In the genomic region with DNA sequence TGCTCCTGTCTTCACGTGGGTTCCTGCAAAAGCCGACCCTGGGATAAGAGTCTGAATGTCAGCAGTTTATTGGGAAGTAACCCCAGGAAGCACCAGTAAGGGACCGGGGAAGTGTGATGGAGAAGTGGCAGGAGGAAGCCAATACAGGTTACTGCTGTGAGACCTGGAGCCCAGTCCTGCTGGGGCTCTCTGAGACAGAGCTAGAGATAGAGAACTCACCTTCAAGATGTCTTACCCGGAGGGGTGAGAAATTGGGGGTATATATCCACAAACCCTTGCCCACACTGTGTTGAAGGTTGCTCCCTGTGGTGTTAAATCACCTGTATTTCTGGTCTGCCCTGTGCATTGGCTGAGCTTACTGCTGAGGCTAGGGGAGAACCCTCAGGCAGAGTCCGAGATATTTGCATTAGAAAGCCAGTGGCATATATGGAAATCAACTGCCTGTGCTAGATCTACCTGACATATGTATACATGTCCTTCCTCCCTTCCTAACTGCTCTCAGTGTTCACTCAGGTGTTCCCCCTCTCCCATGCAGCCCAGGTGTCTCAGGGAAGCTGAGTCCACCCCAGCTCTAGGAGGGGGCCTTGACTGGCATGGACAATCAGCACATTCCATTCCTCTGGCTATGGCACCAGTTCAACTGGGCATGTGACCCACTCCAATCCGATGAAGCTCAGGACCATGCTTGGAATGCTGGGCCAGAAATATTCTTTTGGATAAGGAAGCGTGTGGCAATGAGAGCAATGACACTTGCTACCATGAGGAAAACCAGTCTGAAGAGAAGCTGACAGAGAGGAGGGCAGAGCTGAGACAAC, we compare ENCODE assay signal across 19 cellular contexts. TPM values are rescaled to one million over a fixed set of nuclear protein-coding genes. Genes with fewer than 3 reads are reported as not detected.
DNase-seq lines count a peak whose midpoint lies in the region; ATAC-seq and TF ChIP-seq lines count a peak whose summit lies in the region.
"Had no signal": no experiment of that assay in that cellular context is flagged by ENCODE, and none has a peak within 500 bp of the region (broad histone marks: within the 10 kb centered on the region; RNA-seq: fewer than 3 reads in every experiment).

No MANE protein-coding gene starts in this region.

- DNase-seq in GM23338 (ENCODE audit: low spot score), result no peak
- no peak for DNase-seq in RWPE2 (ENCODE audit: low spot score)
- no peak for DNase-seq in left cardiac atrium
- peak in 1 of 2 donors; percentile 64 for DNase-seq in trophoblast cell
- no peak for DNase-seq in CD4-positive, alpha-beta T cell
- DNase-seq in HAP-1 (ENCODE audit: low spot score in 2 of 2), result no peak
- DNase-seq in NCI-H2081 treated with DMSO at 0.1 percent for 48 hours (lab: John Stamatoyannopoulos, UW), result no peak
- DNase-seq: activated CD4-positive, alpha-beta T cell treated with anti-CD3 and anti-CD28 coated beads for 1 hour; CD8-positive, alpha-beta T cell; NCI-H1436 treated with DMSO at 0.1 percent for 48 hours; NCI-H2171 treated with DMSO at 0.1 percent for 48 hours; NCI-H82; PC-3; retina; T1000 had no signal

- no peak overlapping the region for H3K18ac ChIP-seq in trophoblast cell (ENCODE audit: low read length)

- no peak for TF ChIP-seq CTCF in GM23338 (conservative IDR thresholded peaks at IDR 0.05; ENCODE audit: low read depth in 2 of 2)
- TF ChIP-seq CTCF in RWPE2 (IDR thresholded peaks at IDR 0.05; ENCODE audit: poor library complexity, severe bottlenecking), result no peak
- no peak for TF ChIP-seq CTCF in CD4-positive, alpha-beta T cell (IDR thresholded peaks at IDR 0.05)

- H3K36me3 ChIP-seq in GM23338 (ENCODE audit: insufficient read depth), result no peaks in the 10 kb centered on the region
- H3K36me3 ChIP-seq in RWPE2 (ENCODE audit: low read depth), result no peaks in the 10 kb centered on the region
- H3K36me3 ChIP-seq in trophoblast cell (ENCODE audit: control insufficient read depth in 1 of 2, insufficient read depth in 2 of 2, low read length in 2 of 2), result no peaks in the 10 kb centered on the region
- no peaks in the 10 kb centered on the region for H3K36me3 ChIP-seq in HAP-1 (replicated peaks)

- peak; percentile 57 for ATAC-seq in GM23338
- peak; percentile 7; the same call in 2 of the 3 replicates for ATAC-seq in RWPE2 (ENCODE audit: low read depth)
- ATAC-seq in left cardiac atrium, result peak; percentile 61 to 79
- no peak for ATAC-seq in HG02678 (IDR thresholded peaks at IDR 0.05; ENCODE audit: unreplicated experiment)
- ATAC-seq in CD4-positive, alpha-beta T cell (ENCODE audit: poor library complexity), result no peak
- ATAC-seq: CD8-positive, alpha-beta T cell; PC-3 had no signal

- H3K79me1 ChIP-seq in trophoblast cell (ENCODE audit: low read length), result no peaks in the 10 kb centered on the region

- no peak overlapping the region for H2BK120ac ChIP-seq in trophoblast cell (ENCODE audit: insufficient read depth, low read length, poor library complexity)

- H3K79me2 ChIP-seq in GM23338 (replicated peaks; ENCODE audit: insufficient read depth), result no peaks in the 10 kb centered on the region
- no peaks in the 10 kb centered on the region for H3K79me2 ChIP-seq in trophoblast cell (ENCODE audit: control insufficient read depth, insufficient read depth, low read length, poor library complexity)

- POLR2A ChIA-PET in CD4-positive, alpha-beta T cell (lab: Charles Lee), result no interaction called here

- H4K12ac ChIP-seq in trophoblast cell (ENCODE audit: low read depth, low read length), result no peak overlapping the region

- H2BK12ac ChIP-seq in trophoblast cell (ENCODE audit: low read length), result no peak overlapping the region

- no peak overlapping the region for H3K23ac ChIP-seq in trophoblast cell (ENCODE audit: low read length)

- H4K91ac ChIP-seq in trophoblast cell (ENCODE audit: low read depth, low read length), result no peak overlapping the region

- H4K20me1 ChIP-seq in GM23338 (replicated peaks; ENCODE audit: insufficient read depth), result no peaks in the 10 kb centered on the region

- no peaks in the 10 kb centered on the region for H3F3A ChIP-seq in GM23338 (replicated peaks; ENCODE audit: low read depth)

- H3K4me3 ChIP-seq in GM23338, result no peak overlapping the region
- no peak overlapping the region for H3K4me3 ChIP-seq in RWPE2 (ENCODE audit: severe bottlenecking)
- H3K4me3 ChIP-seq in trophoblast cell (ENCODE audit: low read depth, low read length), result no peak overlapping the region
- no peak overlapping the region for H3K4me3 ChIP-seq in HAP-1

- H3K4me2 ChIP-seq in GM23338 (peak overlapping the region; percentile 55; the same call in 1 of the 2 replicates), trophoblast cell (ENCODE audit: low read length) (no peak overlapping the region)

- H3K27ac Mint-ChIP-seq in GM23338, result no peak overlapping the region
- no peak overlapping the region for H3K27ac Mint-ChIP-seq in CD4-positive, alpha-beta T cell
- H3K27ac Mint-ChIP-seq: activated naive CD8-positive, alpha-beta T cell; activated T-helper 1 cell treated with anti-CD3 and anti-CD28 coated beads, Interleukin-12 subunit alpha, Interleukin-12 subunit beta, Interleukin-2, Interleukin-4 antibody, amounts not matched to agents 30 ng/mL and 10 ng/mL and 1 ng/mL, durations not matched to agents 14 hours and 24 hours and 36 hours; CD8-positive, alpha-beta T cell; dendritic cell treated with granulocyte-macrophage colony-stimulating factor and Interleukin-4, amounts not matched to agents 40 ng/mL and 50 ng/mL, for 4 days had no signal

- H2AK5ac ChIP-seq in trophoblast cell (ENCODE audit: low read length), result no peak overlapping the region

- CTCF ChIA-PET in CD4-positive, alpha-beta T cell (lab: Charles Lee), result no interaction called here

- H2BK5ac ChIP-seq in trophoblast cell (ENCODE audit: low read depth, low read length, poor library complexity), result no peak overlapping the region

- H3K27ac ChIP-seq in GM23338 (ENCODE audit: low read depth) (no peak overlapping the region), RWPE2 (ENCODE audit: poor library complexity, severe bottlenecking) (no peak overlapping the region), trophoblast cell (ENCODE audit: low read depth, low read length) (no peak overlapping the region)
- H3K27ac ChIP-seq in CD4-positive, alpha-beta T cell (ENCODE audit: low read depth, low read length), result no peak overlapping the region

- no peaks in the 10 kb centered on the region for H3K9me2 ChIP-seq in GM23338 (ENCODE audit: insufficient read depth)

- no peak overlapping the region for H2AFZ ChIP-seq in GM23338
- no peak overlapping the region for H2AFZ ChIP-seq in trophoblast cell (ENCODE audit: insufficient read depth, low read length, poor library complexity)

- H3K4me3 Mint-ChIP-seq in GM23338, result peak overlapping the region; percentile 22; the same call in 1 of the 3 replicates
- H3K4me3 Mint-ChIP-seq in CD4-positive, alpha-beta T cell, result no peak overlapping the region
- H3K4me3 Mint-ChIP-seq: activated naive CD8-positive, alpha-beta T cell; activated T-helper 1 cell treated with anti-CD3 and anti-CD28 coated beads, Interleukin-12 subunit alpha, Interleukin-12 subunit beta, Interleukin-2, Interleukin-4 antibody, amounts not matched to agents 30 ng/mL and 10 ng/mL and 1 ng/mL, durations not matched to agents 14 hours and 24 hours and 36 hours; CD8-positive, alpha-beta T cell; dendritic cell treated with granulocyte-macrophage colony-stimulating factor and Interleukin-4, amounts not matched to agents 40 ng/mL and 50 ng/mL, for 4 days had no signal

- peaks cover 22% of the 10 kb centered on the region for H3K4me1 ChIP-seq in GM23338 (ENCODE audit: insufficient read depth)
- no peaks in the 10 kb centered on the region for H3K4me1 ChIP-seq in RWPE2 (ENCODE audit: insufficient read depth, poor library complexity, severe bottlenecking)
- peaks cover 0 to 2% of the 10 kb centered on the region in 2 experiments for H3K4me1 ChIP-seq in trophoblast cell (ENCODE audit: control insufficient read depth in 1 of 2, insufficient read depth in 2 of 2, low read length in 2 of 2)
- H3K4me1 ChIP-seq in HAP-1, result peaks cover 7% of the 10 kb centered on the region; the same call in 1 of the 2 replicates

- H3K14ac ChIP-seq in trophoblast cell (ENCODE audit: low read length), result no peak overlapping the region

- H3K9me3 ChIP-seq in RWPE2 (ENCODE audit: severe bottlenecking), result no peaks in the 10 kb centered on the region
- H3K9me3 ChIP-seq in trophoblast cell (ENCODE audit: insufficient read depth, low read depth, low read length), result peaks cover 2% of the 10 kb centered on the region
- no peaks in the 10 kb centered on the region for H3K9me3 ChIP-seq in CD4-positive, alpha-beta T cell (ENCODE audit: control insufficient read depth, low read length)
- no peaks in the 10 kb centered on the region for H3K9me3 ChIP-seq in HAP-1

- H3K9me3 Mint-ChIP-seq in GM23338, result no peaks in the 10 kb centered on the region
- H3K9me3 Mint-ChIP-seq in CD4-positive, alpha-beta T cell, result no peaks in the 10 kb centered on the region
- H3K9me3 Mint-ChIP-seq: activated T-helper 1 cell treated with anti-CD3 and anti-CD28 coated beads, Interleukin-12 subunit alpha, Interleukin-12 subunit beta, Interleukin-2, Interleukin-4 antibody, amounts not matched to agents 30 ng/mL and 10 ng/mL and 1 ng/mL, durations not matched to agents 14 hours and 24 hours and 36 hours; CD8-positive, alpha-beta T cell; dendritic cell treated with granulocyte-macrophage colony-stimulating factor and Interleukin-4, amounts not matched to agents 40 ng/mL and 50 ng/mL, for 4 days had no signal

- no peaks in the 10 kb centered on the region for H3K36me3 Mint-ChIP-seq in GM23338 (ENCODE audit: low read depth)
- no peaks in the 10 kb centered on the region for H3K36me3 Mint-ChIP-seq in CD4-positive, alpha-beta T cell (ENCODE audit: low read depth)
- H3K36me3 Mint-ChIP-seq: activated naive CD8-positive, alpha-beta T cell; CD8-positive, alpha-beta T cell had no signal

- intact Hi-C loops in left cardiac atrium (cut with DNase I), result loop anchor here in 1 of 2 donors (10.0 kb wide), 1 partner anchor 131 kb away; no protein-coding TSS in a partner anchor
- intact Hi-C loops in CD4-positive, alpha-beta T cell (cut with DNase I, micrococcal nuclease), result no loop called here

- no CpG with 5 or more reads among the region's 7 CpGs for WGBS in trophoblast cell (ENCODE audit: extremely low coverage, insufficient coverage, insufficient read length)

- H3K27me3 Mint-ChIP-seq in GM23338 (ENCODE audit: insufficient read depth, low read depth, poor library complexity), result peaks cover 16% of the 10 kb centered on the region
- peaks cover 6% of the 10 kb centered on the region for H3K27me3 Mint-ChIP-seq in CD4-positive, alpha-beta T cell

- no peak overlapping the region for H4K8ac ChIP-seq in trophoblast cell (ENCODE audit: low read depth, low read length)

- H3K9ac ChIP-seq in trophoblast cell (ENCODE audit: low read length), result peak overlapping the region; percentile 45

- in situ Hi-C loops in HAP-1 (cut with MboI; ENCODE audit: low sequenced_read_pairs), result no loop called here

- H3K4me1 Mint-ChIP-seq in GM23338, result peaks cover 29% of the 10 kb centered on the region
- peaks cover 4% of the 10 kb centered on the region for H3K4me1 Mint-ChIP-seq in CD4-positive, alpha-beta T cell (ENCODE audit: low read depth)

- no peak overlapping the region for H3K4ac ChIP-seq in trophoblast cell (ENCODE audit: low read depth, low read length)

- no peaks in the 10 kb centered on the region for H3K27me3 ChIP-seq in GM23338 (ENCODE audit: insufficient read depth)
- no peaks in the 10 kb centered on the region for H3K27me3 ChIP-seq in RWPE2 (ENCODE audit: insufficient read depth, poor library complexity, severe bottlenecking)
- no peaks in the 10 kb centered on the region for H3K27me3 ChIP-seq in trophoblast cell (ENCODE audit: insufficient read depth, low read length)
- no peaks in the 10 kb centered on the region for H3K27me3 ChIP-seq in CD4-positive, alpha-beta T cell (ENCODE audit: control insufficient read depth, insufficient read depth, low read length)
- H3K27me3 ChIP-seq in HAP-1 (ENCODE audit: low read depth), result peaks cover 17% of the 10 kb centered on the region

RNA-seq across cellular contexts. Expression of gene MICAL2, which starts 6.8 kb away (rescaled TPM):
- total RNA-seq in GM23338 (2014; rRNA removed; shearing (Covaris generic)), result 1.4 and 1.7 TPM in 2 replicates
- 0.66 and 1.5 TPM in 2 replicates for polyA plus RNA-seq in GM23338 (2016; fragmentation: Nextera tagmentation; extraction: Ambion mirVana)
- total RNA-seq in left cardiac atrium, result 100 to 1,000 TPM in 1 of 2 donors, 10 to 100 TPM in 1; 74.5 to 128 TPM
- 24.5 and 30.8 TPM in 2 replicates for polyA plus RNA-seq in trophoblast cell (2013)
- 10 to 100 TPM; 12.8 to 14.1 TPM for total RNA-seq in CD4-positive, alpha-beta T cell

Comparison
In these comparisons a context has a peak if more than half of its experiments do, and no peak if none do; other contexts are left out.
1. ATAC-seq: peak in GM23338 (single experiment), RWPE2 (single experiment) and left cardiac atrium (2 of 2); none in HG02678 (single experiment) and CD4-positive, alpha-beta T cell (single experiment).
2. RNA of gene MICAL2, which starts 6.8 kb away (total RNA-seq): 74.5 to 128 TPM in left cardiac atrium; 12.8 to 14.1 TPM in CD4-positive, alpha-beta T cell and 1.4 to 1.7 TPM in GM23338; every median in the first group is over 4 times any median in the second.